In the genomic region with DNA sequence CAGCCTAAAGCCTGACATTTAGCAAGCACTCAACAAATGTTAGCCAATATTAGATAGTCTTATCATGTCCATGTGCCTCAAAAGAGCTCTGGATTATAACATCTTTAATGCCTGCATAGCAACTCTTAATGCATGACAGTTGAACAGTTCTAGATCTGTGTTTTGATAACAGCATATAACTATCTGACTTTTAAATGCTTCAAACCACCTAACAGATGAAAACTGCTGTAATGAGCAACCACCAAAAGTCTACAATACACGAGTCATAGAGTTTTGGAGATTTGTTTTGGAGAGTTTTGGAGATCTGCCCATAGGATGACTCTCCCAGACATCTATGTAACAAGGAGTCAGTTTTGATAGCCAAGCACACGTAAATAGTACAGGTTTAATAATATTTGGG, we compare ENCODE assay signal across 18 cellular contexts.
DNase-seq lines count a peak whose midpoint lies in the region; ATAC-seq, FAIRE-seq and TF ChIP-seq lines count a peak whose summit lies in the region.
"Had no signal": no experiment of that assay in that cellular context is flagged by ENCODE, and none has a peak within 500 bp of the region (broad histone marks: within the 10 kb centered on the region; RNA-seq: fewer than 3 reads in every experiment).

No MANE protein-coding gene starts in this region.

- H3K4me3 ChIP-seq in Jurkat, Clone E6-1 (ENCODE audit: low read length): no peak overlapping the region
- H3K4me3 ChIP-seq in mammary epithelial cell (replicated peaks in 1 of 3; ENCODE audit: insufficient read depth in 1 of 3, low read depth in 2 of 3, low read length in 3 of 3): no peak overlapping the region
- H3K4me3 ChIP-seq in keratinocyte (ENCODE audit: control insufficient read depth in 2 of 3, extremely low read depth in 1 of 3, insufficient read depth in 2 of 3, low read depth in 1 of 3, low read length in 3 of 3): no peak overlapping the region
- H3K4me3 ChIP-seq in Caco-2 (ENCODE audit: low read depth, low read length): no peak overlapping the region
- H3K4me3 ChIP-seq: BLaER1, GM12878, heart left ventricle, MG63 had no signal

- no peak overlapping the region for H3K4me3 Mint-ChIP-seq in Caco-2 (ENCODE audit: unreplicated experiment)
- H3K4me3 Mint-ChIP-seq: activated CD4-positive, alpha-beta T cell treated with anti-CD3 and anti-CD28 coated beads, Interleukin-2, amount 10 ng/mL, durations not matched to agents 7 days and 5 days; activated T-cell treated with anti-CD3 and anti-CD28 coated beads, Interleukin-2, amount 50 U/mL, for 72 hours had no signal

- H3K27me3 ChIP-seq in mammary epithelial cell (ENCODE audit: insufficient read depth, low read length) (no peaks in the 10 kb centered on the region), keratinocyte (ENCODE audit: control insufficient read depth, extremely low read depth, insufficient read depth, low read length) (no peaks in the 10 kb centered on the region), Caco-2 (replicated peaks; ENCODE audit: control insufficient read depth, insufficient read depth, low read length) (no peaks in the 10 kb centered on the region)
- H3K27me3 ChIP-seq: BLaER1, heart left ventricle, MG63 had no signal

- H3K9me3 ChIP-seq in mammary epithelial cell (replicated peaks; ENCODE audit: insufficient read depth, low read length) (no peaks in the 10 kb centered on the region), keratinocyte (ENCODE audit: control insufficient read depth, low read depth, low read length) (no peaks in the 10 kb centered on the region), Caco-2 (no peaks in the 10 kb centered on the region)
- H3K9me3 ChIP-seq: BLaER1, heart left ventricle, MG63 had no signal

- no peaks in the 10 kb centered on the region for H3K36me3 ChIP-seq in mammary epithelial cell (ENCODE audit: insufficient read depth, low read length)
- H3K36me3 ChIP-seq in keratinocyte (ENCODE audit: control insufficient read depth in 2 of 2, extremely low read depth in 1 of 2, insufficient read depth in 2 of 2, low read length in 2 of 2): no peaks in the 10 kb centered on the region
- H3K36me3 ChIP-seq in Caco-2 (ENCODE audit: control insufficient read depth, insufficient read depth, low read length): no peaks in the 10 kb centered on the region
- H3K36me3 ChIP-seq: BLaER1, heart left ventricle, MG63 had no signal

- in situ Hi-C loops in mammary epithelial cell (cut with MboI; ENCODE audit: low sequenced_read_pairs in 2 of 2): no loop called here

- no peak overlapping the region for H3K27ac ChIP-seq in mammary epithelial cell (ENCODE audit: insufficient read depth, low read depth, low read length)
- H3K27ac ChIP-seq in keratinocyte (ENCODE audit: control insufficient read depth, insufficient read depth, low read length): no peak overlapping the region
- H3K27ac ChIP-seq: BLaER1, heart left ventricle, parathyroid adenoma had no signal

- POLR2A ChIA-PET in Caco-2 (lab: Charles Lee): no interaction called here

- 31% methylated on average over 2 of the region's 2 CpGs for WGBS in mammary epithelial cell (ENCODE audit: low coverage, missing lambda C conversion rate)

- TF ChIP-seq CTCF in mammary epithelial cell (conservative IDR thresholded peaks at IDR 0.05 in 1 of 2, IDR thresholded peaks at IDR 0.05 in 1 of 2; ENCODE audit: extremely low read depth in 1 of 2, insufficient read depth in 1 of 2, low read depth in 1 of 2, low read length in 2 of 2) (no peak), keratinocyte (optimal IDR thresholded peaks at IDR 0.05 in 1 of 3, IDR thresholded peaks at IDR 0.05 in 1 of 3, conservative IDR thresholded peaks at IDR 0.05 in 1 of 3; ENCODE audit: extremely low read depth in 1 of 3, insufficient read depth in 2 of 3, low read length in 3 of 3) (no peak), Caco-2 (IDR thresholded peaks at IDR 0.05; ENCODE audit: insufficient read depth in 1 of 2, low read depth in 1 of 2, low read length in 1 of 2, severe bottlenecking in 1 of 2, unreplicated experiment in 1 of 2) (no peak)

- H3K4me1 ChIP-seq in mammary epithelial cell (ENCODE audit: insufficient read depth, low read length) (peaks cover 12% of the 10 kb centered on the region), keratinocyte (ENCODE audit: control insufficient read depth, extremely low read depth, insufficient read depth, low read length) (peaks cover 22% of the 10 kb centered on the region), Caco-2 (no peaks in the 10 kb centered on the region)
- H3K4me1 ChIP-seq: BLaER1, parathyroid adenoma had no signal

- H4K20me1 ChIP-seq in mammary epithelial cell (ENCODE audit: insufficient read depth, low read length): no peaks in the 10 kb centered on the region
- no peaks in the 10 kb centered on the region for H4K20me1 ChIP-seq in keratinocyte (ENCODE audit: control insufficient read depth, extremely low read depth, insufficient read depth, low read length)
- H4K20me1 ChIP-seq: BLaER1 had no signal

- H3K9ac ChIP-seq in mammary epithelial cell (ENCODE audit: insufficient read depth, low read length): no peak overlapping the region
- H3K9ac ChIP-seq in keratinocyte (ENCODE audit: control insufficient read depth, extremely low read depth, insufficient read depth, low read length): no peak overlapping the region
- H3K9ac ChIP-seq: BLaER1, parathyroid adenoma had no signal

- no peak overlapping the region for H3K27ac Mint-ChIP-seq in Caco-2 (ENCODE audit: unreplicated experiment)
- H3K27ac Mint-ChIP-seq: activated CD4-positive, alpha-beta T cell treated with anti-CD3 and anti-CD28 coated beads, Interleukin-2, amount 10 ng/mL, durations not matched to agents 7 days and 5 days; activated T-cell treated with anti-CD3 and anti-CD28 coated beads, Interleukin-2, amount 50 U/mL, for 72 hours had no signal

- BruUV-seq in mammary epithelial cell (replicated peaks; lab: Mats Ljungman, UMichigan) (no TSS peak), Caco-2 (replicated peaks; lab: Mats Ljungman, UMichigan) (no TSS peak)

- H3K79me2 ChIP-seq in mammary epithelial cell (ENCODE audit: insufficient read depth, low read length) (no peaks in the 10 kb centered on the region), keratinocyte (ENCODE audit: control insufficient read depth, insufficient read depth, low read length) (no peaks in the 10 kb centered on the region)
- H3K79me2 ChIP-seq: parathyroid adenoma had no signal

- H3K36me3 Mint-ChIP-seq in Caco-2 (ENCODE audit: insufficient read depth, unreplicated experiment): no peaks in the 10 kb centered on the region

- no peak for ATAC-seq in HG02970 (IDR thresholded peaks at IDR 0.05; ENCODE audit: low FRiP score, unreplicated experiment)
- no peak for ATAC-seq in HG02571 (IDR thresholded peaks at IDR 0.05; ENCODE audit: unreplicated experiment)
- ATAC-seq: activated T-cell treated with anti-CD3 and anti-CD28 coated beads, Interleukin-2, amount 50 U/mL, for 72 hours; GM12878 had no signal

- no peak overlapping the region for H2AFZ ChIP-seq in mammary epithelial cell (ENCODE audit: low read depth, low read length)
- no peak overlapping the region for H2AFZ ChIP-seq in keratinocyte (ENCODE audit: control insufficient read depth, low read length)
- H2AFZ ChIP-seq: parathyroid adenoma had no signal

- peak; percentile 74 for FAIRE-seq in keratinocyte (lab: Jason Lieb, UNC)
- FAIRE-seq: GM12878 had no signal

- DNase-seq in AG08395 (ENCODE audit: low spot score) (peak; percentile 57), mammary epithelial cell (peak; percentile 47), keratinocyte (ENCODE audit: low read depth, low spot score) (no peak), activated T-cell treated with anti-CD3 and anti-CD28 coated beads for 4 hours (no peak), Caco-2 (no peak)
- peak; percentile 3 for DNase-seq in Jurkat, Clone E6-1 (ENCODE audit: low read depth, low spot score)
- DNase-seq: activated CD4-positive, alpha-beta T cell treated with anti-CD3 and anti-CD28 coated beads, Interleukin-2, amount 10 ng/mL, durations not matched to agents 7 days and 5 days; activated T-cell treated with anti-CD3 and anti-CD28 coated beads, Interleukin-2, amount 50 U/mL, for 72 hours; effector CD8-positive, alpha-beta T cell; heart left ventricle; kidney glomerular epithelial cell; MG63; NCI-H2029 had no signal

- CTCF ChIA-PET in mammary epithelial cell (lab: Charles Lee; ENCODE audit: low non-redundant PET): no interaction called here
- CTCF ChIA-PET in Caco-2 (lab: Charles Lee): no interaction called here

- H3K4me2 ChIP-seq in mammary epithelial cell (ENCODE audit: insufficient read depth, low read depth, low read length): no peak overlapping the region
- H3K4me2 ChIP-seq in keratinocyte (ENCODE audit: control insufficient read depth, extremely low read depth, insufficient read depth, low read depth, low read length): no peak overlapping the region
- H3K4me2 ChIP-seq: BLaER1 had no signal

- no peaks in the 10 kb centered on the region for H3K4me1 Mint-ChIP-seq in Caco-2 (ENCODE audit: low read depth, unreplicated experiment)
- H3K4me1 Mint-ChIP-seq: activated CD4-positive, alpha-beta T cell treated with anti-CD3 and anti-CD28 coated beads, Interleukin-2, amount 10 ng/mL, durations not matched to agents 7 days and 5 days had no signal

- intact Hi-C loops in mammary epithelial cell (cut with micrococcal nuclease) (loop anchor here (10.0 kb wide), 1 partner anchor 135 kb away; no protein-coding TSS in a partner anchor), Caco-2 (cut with micrococcal nuclease; ENCODE audit: unreplicated experiment) (no loop called here)

- dilution Hi-C loops in mammary epithelial cell (cut with HindIII; ENCODE audit: low sequenced_read_pairs) (no loop called here), keratinocyte (cut with MboI; ENCODE audit: extremely low pct_ligation_motif_present, low sequenced_read_pairs) (no loop called here)

- H3K27me3 Mint-ChIP-seq in Caco-2 (ENCODE audit: insufficient read depth, unreplicated experiment): no peaks in the 10 kb centered on the region
- H3K27me3 Mint-ChIP-seq: activated CD4-positive, alpha-beta T cell treated with anti-CD3 and anti-CD28 coated beads, Interleukin-2, amount 10 ng/mL, durations not matched to agents 7 days and 5 days had no signal

- no peaks in the 10 kb centered on the region for H3K9me1 ChIP-seq in keratinocyte (ENCODE audit: control insufficient read depth, extremely low read depth, insufficient read depth, low read length)

- H3K9me3 Mint-ChIP-seq in Caco-2 (ENCODE audit: unreplicated experiment): no peaks in the 10 kb centered on the region
- H3K9me3 Mint-ChIP-seq: activated CD4-positive, alpha-beta T cell treated with anti-CD3 and anti-CD28 coated beads, Interleukin-2, amount 10 ng/mL, durations not matched to agents 7 days and 5 days had no signal

Comparison
In these comparisons a context has a peak if more than half of its experiments do, and no peak if none do; other contexts are left out.
1. DNase-seq: peak in AG08395 (single experiment), Jurkat, Clone E6-1 (single experiment) and mammary epithelial cell (single experiment); none in keratinocyte (single experiment), activated T-cell treated with anti-CD3 and anti-CD28 coated beads for 4 hours (single experiment) and Caco-2 (0 of 2).